25 cellular contexts compared by ENCODE assay signal in the genomic region with DNA sequence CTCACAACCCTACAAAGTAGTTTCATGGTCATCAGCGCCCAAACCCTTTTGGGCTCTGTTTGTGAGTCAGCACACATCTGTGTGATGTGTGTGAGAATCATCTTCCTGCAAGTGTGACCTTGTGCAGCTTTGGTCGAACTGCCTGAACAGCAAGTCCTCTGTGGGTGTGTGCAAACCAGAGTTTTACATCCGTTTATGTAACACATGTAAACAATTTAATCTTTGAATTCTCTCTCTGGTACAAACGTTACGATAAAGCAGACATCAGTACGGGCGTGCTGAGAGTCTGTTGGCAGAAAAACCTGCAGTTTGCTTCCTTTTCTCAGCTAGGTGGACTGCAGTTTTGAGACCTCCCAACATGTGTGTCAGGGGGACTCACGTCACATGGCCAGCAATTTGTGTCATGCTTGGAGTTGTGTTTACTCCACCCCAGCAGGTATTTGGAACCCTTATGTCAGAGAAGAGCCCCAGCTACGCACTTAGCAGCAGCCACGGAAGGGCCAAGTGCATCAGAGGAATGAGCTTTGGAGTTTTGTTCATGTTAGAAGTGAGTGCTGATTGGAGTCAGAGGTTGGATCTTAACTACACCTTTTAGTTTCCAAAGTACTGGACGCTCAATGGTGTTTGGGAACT.
DNase-seq lines count a peak whose midpoint lies in the region; ATAC-seq and TF ChIP-seq lines count a peak whose summit lies in the region.
"Had no signal": no experiment of that assay in that cellular context is flagged by ENCODE, and none has a peak within 500 bp of the region (broad histone marks: within the 10 kb centered on the region; RNA-seq: fewer than 3 reads in every experiment).

No MANE protein-coding gene starts in this region.

- DNase-seq in G401 (ENCODE audit: low spot score) = peak; percentile 9
- peak; percentile 5 for DNase-seq in choroid plexus epithelial cell (ENCODE audit: low read depth)
- no peak for DNase-seq in right atrium auricular region (ENCODE audit: low spot score)
- DNase-seq in psoas muscle = no peak
- DNase-seq in NCI-H748 (lab: John Stamatoyannopoulos, UW; ENCODE audit: unreplicated experiment) = no peak
- DNase-seq in islet precursor cell = no peak
- no peak for DNase-seq in T-helper 1 cell
- DNase-seq: activated CD4-positive, alpha-beta T cell treated with anti-CD3 and anti-CD28 coated beads, Interleukin-2, amount 10 ng/mL, durations not matched to agents 24 days and 14 days; activated CD8-positive, alpha-beta memory T cell treated with anti-CD3 and anti-CD28 coated beads, Interleukin-2, amount 10 ng/mL, durations not matched to agents 7 days and 5 days; activated naive CD4-positive, alpha-beta T cell treated with anti-CD3 and anti-CD28 coated beads for 36 hours; activated T-cell treated with anti-CD3 and anti-CD28 coated beads, Interleukin-2, amount 50 U/mL, for 72 hours; amniotic stem cell; cortex of kidney; DMS53; GOT3; KBM-7; NCI-H146; NCI-H526 treated with DMSO at 0.1 percent for 48 hours; ovary; right lobe of liver; stimulated activated naive CD8-positive, alpha-beta T cell treated with anti-CD3 and anti-CD28 coated beads, Interleukin-15, amount 100 ng/mL, for 72 hours; WERI-Rb-1 had no signal

- H3K27me3 ChIP-seq in right atrium auricular region = no peaks in the 10 kb centered on the region
- H3K27me3 ChIP-seq in psoas muscle (ENCODE audit: insufficient read depth in 3 of 3, low read length in 2 of 3) = no peaks in the 10 kb centered on the region
- H3K27me3 ChIP-seq: breast epithelium, ovary, right lobe of liver had no signal

- ATAC-seq in psoas muscle = no peak
- no peak for ATAC-seq in HG03457 (IDR thresholded peaks at IDR 0.05; ENCODE audit: unreplicated experiment)
- ATAC-seq: activated CD8-positive, alpha-beta memory T cell treated with anti-CD3 and anti-CD28 coated beads, Interleukin-2, amount 10 ng/mL, durations not matched to agents 7 days and 5 days; activated T-cell treated with anti-CD3 and anti-CD28 coated beads, Interleukin-2, amount 50 U/mL, for 72 hours; right lobe of liver; SK-N-SH treated with all-trans-retinoic acid at 6 μM for 48 hours; stimulated activated naive CD8-positive, alpha-beta T cell treated with anti-CD3 and anti-CD28 coated beads, Interleukin-15, amount 100 ng/mL, for 72 hours had no signal

- H3K4me3 ChIP-seq in choroid plexus epithelial cell (ENCODE audit: low read depth, low read length) (no peak overlapping the region), right atrium auricular region (no peak overlapping the region), psoas muscle (no peak overlapping the region)
- H3K4me3 ChIP-seq: breast epithelium, ovary, right lobe of liver had no signal

- intact Hi-C loops in psoas muscle (cut with DNase I) = loop anchor here (2.0 to 5.0 kb wide), 2 partner anchors 131 to 137 kb away; no protein-coding TSS in a partner anchor

- WGBS in psoas muscle, 3 donors = 72 to 76% (median 72%) methylated on average over 11 of the region's 11 CpGs

- in situ Hi-C loops in G401 (cut with HindIII; ENCODE audit: low sequenced_read_pairs) = no loop called here

- peak overlapping the region; percentile 68 to 90 for H3K27ac ChIP-seq in right atrium auricular region
- H3K27ac ChIP-seq in psoas muscle = peak overlapping the region; percentile 81
- H3K27ac ChIP-seq: breast epithelium, ovary, right lobe of liver, WERI-Rb-1 had no signal

- H3K4me1 ChIP-seq in right atrium auricular region = peaks cover 0 to 18% of the 10 kb centered on the region in 2 donors
- peaks cover 51% of the 10 kb centered on the region for H3K4me1 ChIP-seq in psoas muscle
- H3K4me1 ChIP-seq: breast epithelium, right lobe of liver had no signal

- TF ChIP-seq CTCF in choroid plexus epithelial cell (conservative IDR thresholded peaks at IDR 0.05; ENCODE audit: low read depth, low read length) = no peak
- no peak for TF ChIP-seq CTCF in right atrium auricular region (IDR thresholded peaks at IDR 0.05)
- TF ChIP-seq CTCF in psoas muscle (IDR thresholded peaks at IDR 0.05) = no peak

- H3K9me3 ChIP-seq in right atrium auricular region = no peaks in the 10 kb centered on the region
- no peaks in the 10 kb centered on the region for H3K9me3 ChIP-seq in psoas muscle
- H3K9me3 ChIP-seq: breast epithelium, ovary, right lobe of liver had no signal

- no peaks in the 10 kb centered on the region for H3K36me3 ChIP-seq in right atrium auricular region
- no peaks in the 10 kb centered on the region for H3K36me3 ChIP-seq in psoas muscle (ENCODE audit: insufficient read depth in 1 of 2, low read depth in 1 of 2)
- H3K36me3 ChIP-seq: breast epithelium, ovary, right lobe of liver, WERI-Rb-1 had no signal

Comparison
In these comparisons a context has a peak if more than half of its experiments do, and no peak if none do; other contexts are left out.
1. DNase-seq: peak in G401 (single experiment) and choroid plexus epithelial cell (single experiment); none in right atrium auricular region (single experiment), psoas muscle (0 of 2), NCI-H748 (single experiment), islet precursor cell (single experiment) and T-helper 1 cell (0 of 5).